Comparison of ENCODE assay signal across 30 cellular contexts in genomic region chr3:194124221-194124620, GRCh38. TPM values are rescaled to one million over a fixed set of nuclear protein-coding genes. Genes with fewer than 3 reads are reported as not detected.
"Had no signal": no experiment of that assay in that cellular context is flagged by ENCODE, and none has a peak within 500 bp of the region (broad histone marks: within the 10 kb centered on the region; RNA-seq: fewer than 3 reads in every experiment).

No MANE protein-coding gene starts in this region.

- H3K9me3 Mint-ChIP-seq: activated CD4-positive, alpha-beta memory T cell treated with anti-CD3 and anti-CD28 coated beads for 36 hours; activated CD4-positive, alpha-beta T cell treated with anti-CD3 and anti-CD28 coated beads, Interleukin-2, amount 10 ng/mL, durations not matched to agents 24 days and 14 days; activated naive CD4-positive, alpha-beta T cell treated with anti-CD3 and anti-CD28 coated beads for 36 hours; activated naive CD8-positive, alpha-beta T cell treated with anti-CD3 and anti-CD28 coated beads for 36 hours; activated T-helper 1 cell treated with anti-CD3 and anti-CD28 coated beads, Interleukin-12 subunit alpha, Interleukin-12 subunit beta, Interleukin-2, Interleukin-4 antibody, amounts not matched to agents 30 ng/mL and 10 ng/mL and 1 ng/mL, durations not matched to agents 14 hours and 24 hours and 36 hours had no signal

- DNase-seq: activated CD4-positive, alpha-beta memory T cell treated with anti-CD3 and anti-CD28 coated beads for 36 hours; activated CD4-positive, alpha-beta T cell treated with anti-CD3 and anti-CD28 coated beads, Interleukin-2, amount 10 ng/mL, durations not matched to agents 24 days and 14 days; activated CD4-positive, CD25-positive, alpha-beta regulatory T cell treated with anti-CD3 and anti-CD28 coated beads, Interleukin-2, amount 50 U/mL, for 72 hours; activated CD8-positive, alpha-beta memory T cell treated with anti-CD3 and anti-CD28 coated beads, Interleukin-2, amount 50 U/mL, for 4 hours; activated effector memory CD4-positive, alpha-beta T cell treated with anti-CD3 and anti-CD28 coated beads, Interleukin-2, amount 50 U/mL, for 16 hours; activated naive CD4-positive, alpha-beta T cell treated with anti-CD3 and anti-CD28 coated beads for 36 hours; activated naive CD8-positive, alpha-beta T cell treated with anti-CD3 and anti-CD28 coated beads for 36 hours; activated T-cell treated with anti-CD3 and anti-CD28 coated beads, Interleukin-2, amount 50 U/mL, for 1 hour; adrenal gland; aorta; body of pancreas; effector CD8-positive, alpha-beta T cell; esophagus squamous epithelium; foreskin melanocyte; heart right ventricle; kidney glomerular epithelial cell; left lung; lower lobe of right lung; mesenchymal stem cell; pancreas; right cardiac atrium; stimulated activated CD4-positive, alpha-beta T cell treated with anti-CD3 and anti-CD28 coated beads, Interleukin-2, amount 100 ng/mL, for 48 hours; stimulated activated naive CD4-positive, alpha-beta T cell treated with Interleukin-2 at 50 U/mL for 16 hours; T-helper 17 cell; T1000; testis; trophoblast cell; uterus had no signal

- H3K4me1 Mint-ChIP-seq: activated naive CD8-positive, alpha-beta T cell treated with anti-CD3 and anti-CD28 coated beads for 36 hours had no signal

- ATAC-seq: body of pancreas, heart right ventricle, left lung, lower lobe of right lung, right cardiac atrium, T-helper 17 cell had no signal

- H3K4me3 Mint-ChIP-seq: activated CD4-positive, alpha-beta memory T cell treated with anti-CD3 and anti-CD28 coated beads for 36 hours; activated CD4-positive, alpha-beta T cell treated with anti-CD3 and anti-CD28 coated beads, Interleukin-2, amount 10 ng/mL, durations not matched to agents 24 days and 14 days; activated naive CD4-positive, alpha-beta T cell treated with anti-CD3 and anti-CD28 coated beads for 36 hours; activated naive CD8-positive, alpha-beta T cell treated with anti-CD3 and anti-CD28 coated beads for 36 hours; activated T-helper 1 cell treated with anti-CD3 and anti-CD28 coated beads, Interleukin-12 subunit alpha, Interleukin-12 subunit beta, Interleukin-2, Interleukin-4 antibody, amounts not matched to agents 30 ng/mL and 10 ng/mL and 1 ng/mL, durations not matched to agents 14 hours and 24 hours and 36 hours; T-helper 17 cell had no signal

- H3K27ac Mint-ChIP-seq: activated CD4-positive, alpha-beta memory T cell treated with anti-CD3 and anti-CD28 coated beads for 36 hours; activated CD4-positive, alpha-beta T cell treated with anti-CD3 and anti-CD28 coated beads, Interleukin-2, amount 10 ng/mL, durations not matched to agents 24 days and 14 days; activated naive CD4-positive, alpha-beta T cell treated with anti-CD3 and anti-CD28 coated beads for 36 hours; activated naive CD8-positive, alpha-beta T cell treated with anti-CD3 and anti-CD28 coated beads for 36 hours; activated T-helper 1 cell treated with anti-CD3 and anti-CD28 coated beads, Interleukin-12 subunit alpha, Interleukin-12 subunit beta, Interleukin-2, Interleukin-4 antibody, amounts not matched to agents 30 ng/mL and 10 ng/mL and 1 ng/mL, durations not matched to agents 14 hours and 24 hours and 36 hours; T-helper 17 cell had no signal

- H3K36me3 Mint-ChIP-seq: activated CD4-positive, alpha-beta memory T cell treated with anti-CD3 and anti-CD28 coated beads for 36 hours; activated naive CD8-positive, alpha-beta T cell treated with anti-CD3 and anti-CD28 coated beads for 36 hours had no signal

RNA-seq across cellular contexts. Expression of gene HES1, which starts 11.7 kb away (rescaled TPM):
- total RNA-seq: activated CD8-positive, alpha-beta memory T cell treated with anti-CD3 and anti-CD28 coated beads for 36 hours had no signal
